Comparison of ENCODE assay signal across 9 cellular contexts in genomic region chr7:22488643-22489462, GRCh38. TPM values are rescaled to one million over a fixed set of nuclear protein-coding genes. Genes with fewer than 3 reads are reported as not detected.
DNase-seq lines count a peak whose midpoint lies in the region; ATAC-seq, FAIRE-seq and TF ChIP-seq lines count a peak whose summit lies in the region.
"Had no signal": no experiment of that assay in that cellular context is flagged by ENCODE, and none has a peak within 500 bp of the region (broad histone marks: within the 10 kb centered on the region; RNA-seq: fewer than 3 reads in every experiment).

No MANE protein-coding gene starts in this region.

- TF ChIP-seq CTCF in Caco-2 (IDR thresholded peaks at IDR 0.05; ENCODE audit: insufficient read depth in 1 of 2, low read depth in 1 of 2, low read length in 1 of 2, severe bottlenecking in 1 of 2, unreplicated experiment in 1 of 2), result peak; percentile 81 to 88
- peak; percentile 78 to 92 (median 89) for TF ChIP-seq CTCF in GM12878 (IDR thresholded peaks at IDR 0.05 in 2 of 3, conservative IDR thresholded peaks at IDR 0.05 in 1 of 3; ENCODE audit: control insufficient read depth in 2 of 3, extremely low read depth in 1 of 3, insufficient read depth in 1 of 3, low read depth in 3 of 3, low read length in 3 of 3)

- ATAC-seq in GM12878 (peak; percentile 91), HG02763 (IDR thresholded peaks at IDR 0.05; ENCODE audit: unreplicated experiment) (no peak)

- no peaks in the 10 kb centered on the region for H3K4me1 Mint-ChIP-seq in Caco-2 (ENCODE audit: low read depth, unreplicated experiment)
- peaks cover 23% of the 10 kb centered on the region for H3K4me1 Mint-ChIP-seq in T-helper 2 cell treated with Interferon-gamma antibody and Interleukin-4, amounts not matched to agents 5 μg/mL and 100 μg/mL, for 36 hours (ENCODE audit: low read depth)
- H3K4me1 Mint-ChIP-seq: activated naive CD4-positive, alpha-beta T cell treated with anti-CD3 and anti-CD28 coated beads, Interleukin-2, amount 50 U/mL, for 24 hours had no signal

- in situ Hi-C loops in GM23248 (cut with MboI) (loop anchor here (5.0 kb wide), 1 partner anchor 382 kb away; no protein-coding TSS in a partner anchor), GM12878 (cut with MboI) (loop anchor here (5.0 kb wide), 1 partner anchor 382 kb away; no protein-coding TSS in a partner anchor)

- no peaks in the 10 kb centered on the region for H3K36me3 ChIP-seq in Caco-2 (ENCODE audit: control insufficient read depth, insufficient read depth, low read length)
- H3K36me3 ChIP-seq in GM23248 (ENCODE audit: low read depth), result peaks cover 6% of the 10 kb centered on the region; the same call in 1 of the 2 replicates
- no peaks in the 10 kb centered on the region for H3K36me3 ChIP-seq in GM12878 (ENCODE audit: control insufficient read depth in 2 of 2, insufficient read depth in 2 of 2, low read length in 1 of 2)

- peak; percentile 47 for FAIRE-seq in GM12878 (lab: Jason Lieb, UNC)

- no peak overlapping the region for H3K27ac ChIP-seq in GM23248
- no peak overlapping the region for H3K27ac ChIP-seq in GM12878 (ENCODE audit: control insufficient read depth, insufficient read depth)

- H3K4me3 Mint-ChIP-seq in Caco-2 (ENCODE audit: unreplicated experiment), result no peak overlapping the region
- no peak overlapping the region for H3K4me3 Mint-ChIP-seq in T-helper 2 cell treated with Interferon-gamma antibody and Interleukin-4, amounts not matched to agents 5 μg/mL and 100 μg/mL, for 36 hours
- H3K4me3 Mint-ChIP-seq: activated naive CD4-positive, alpha-beta T cell treated with anti-CD3 and anti-CD28 coated beads, Interleukin-2, amount 50 U/mL, for 24 hours had no signal

- H3K4me1 ChIP-seq in Caco-2, result no peaks in the 10 kb centered on the region
- peaks cover 17% of the 10 kb centered on the region for H3K4me1 ChIP-seq in GM23248 (ENCODE audit: insufficient read depth)
- H3K4me1 ChIP-seq in GM12878 (ENCODE audit: control insufficient read depth, insufficient read depth, low read length), result no peaks in the 10 kb centered on the region

- H3K79me2 ChIP-seq in GM23248 (ENCODE audit: insufficient read depth) (no peaks in the 10 kb centered on the region), GM12878 (ENCODE audit: control insufficient read depth, insufficient read depth, low read length) (no peaks in the 10 kb centered on the region)

- POLR2A ChIA-PET in Caco-2 (lab: Charles Lee) (no interaction called here), GM12878 (lab: Charles Lee) (no interaction called here)

- RAD21 ChIA-PET in GM12878 (lab: Charles Lee; ENCODE audit: unreplicated experiment), result interaction anchor here (1.1 to 2.9 kb wide), 2 partner anchors 376 to 380 kb away, joined by 3 to 20 read pairs; no protein-coding TSS in a partner anchor

- no peaks in the 10 kb centered on the region for H3K27me3 Mint-ChIP-seq in Caco-2 (ENCODE audit: insufficient read depth, unreplicated experiment)
- H3K27me3 Mint-ChIP-seq in T-helper 2 cell treated with Interferon-gamma antibody and Interleukin-4, amounts not matched to agents 5 μg/mL and 100 μg/mL, for 36 hours (ENCODE audit: low read depth), result peaks cover 15% of the 10 kb centered on the region

- DNase-seq in Caco-2 (peak; percentile 67 to 80), GM23248 (peak; percentile 78), NCI-H1436 (lab: John Stamatoyannopoulos, UW) (peak; percentile 69), GM12878 (ENCODE audit: low read depth, low spot score) (peak; percentile 9), iPS-NIHi11 (ENCODE audit: low spot score) (peak; percentile 84)
- peak; percentile 37 for DNase-seq in T-helper 2 cell treated with Interferon-gamma antibody and Interleukin-4, amounts not matched to agents 5 μg/mL and 100 μg/mL, for 36 hours (ENCODE audit: low spot score)
- DNase-seq in stimulated activated CD4-positive, alpha-beta T cell treated with anti-CD3 and anti-CD28 coated beads, Interleukin-12 subunit alpha, Interleukin-12 subunit beta, amount 100 ng/mL, for 48 hours (ENCODE audit: low read depth in 2 of 3, low spot score in 1 of 3), result peak; percentile 23 to 68 (median 49)

- H3K9me3 ChIP-seq in Caco-2 (no peaks in the 10 kb centered on the region), GM23248 (ENCODE audit: low read depth) (no peaks in the 10 kb centered on the region), GM12878 (replicated peaks; ENCODE audit: control insufficient read depth, insufficient read depth, low read length) (no peaks in the 10 kb centered on the region; the same call in 2 of the 3 replicates)

- BruUV-seq in Caco-2 (replicated peaks; lab: Mats Ljungman, UMichigan) (no TSS peak), GM12878 (replicated peaks; lab: Mats Ljungman, UMichigan) (no TSS peak)

- H3K27ac Mint-ChIP-seq in Caco-2 (ENCODE audit: unreplicated experiment), result no peak overlapping the region
- no peak overlapping the region for H3K27ac Mint-ChIP-seq in T-helper 2 cell treated with Interferon-gamma antibody and Interleukin-4, amounts not matched to agents 5 μg/mL and 100 μg/mL, for 36 hours
- H3K27ac Mint-ChIP-seq: activated naive CD4-positive, alpha-beta T cell treated with anti-CD3 and anti-CD28 coated beads, Interleukin-2, amount 50 U/mL, for 24 hours had no signal

- H3K36me3 Mint-ChIP-seq in Caco-2 (ENCODE audit: insufficient read depth, unreplicated experiment), result no peaks in the 10 kb centered on the region
- no peaks in the 10 kb centered on the region for H3K36me3 Mint-ChIP-seq in T-helper 2 cell treated with Interferon-gamma antibody and Interleukin-4, amounts not matched to agents 5 μg/mL and 100 μg/mL, for 36 hours (ENCODE audit: low read depth)
- H3K36me3 Mint-ChIP-seq: activated naive CD4-positive, alpha-beta T cell treated with anti-CD3 and anti-CD28 coated beads, Interleukin-2, amount 50 U/mL, for 24 hours had no signal

- no peaks in the 10 kb centered on the region for H4K20me1 ChIP-seq in GM23248 (ENCODE audit: insufficient read depth)
- no peaks in the 10 kb centered on the region for H4K20me1 ChIP-seq in GM12878 (ENCODE audit: control insufficient read depth, insufficient read depth)

- H3F3A ChIP-seq in GM23248 (ENCODE audit: insufficient read depth), result 0 out of 2 replicates have a peak, but pooled peaks cover 10% of the 10 kb centered on the region

- peak; percentile 99 for TF ChIP-seq RAD21 in GM12878 (IDR thresholded peaks at IDR 0.05; ENCODE audit: insufficient read depth, low read depth, low read length)

- no peaks in the 10 kb centered on the region for H3K9me3 Mint-ChIP-seq in Caco-2 (ENCODE audit: unreplicated experiment)
- no peaks in the 10 kb centered on the region for H3K9me3 Mint-ChIP-seq in T-helper 2 cell treated with Interferon-gamma antibody and Interleukin-4, amounts not matched to agents 5 μg/mL and 100 μg/mL, for 36 hours
- H3K9me3 Mint-ChIP-seq: activated naive CD4-positive, alpha-beta T cell treated with anti-CD3 and anti-CD28 coated beads, Interleukin-2, amount 50 U/mL, for 24 hours had no signal

- no peak overlapping the region for H3K4me2 ChIP-seq in GM23248 (ENCODE audit: unreplicated experiment)
- H3K4me2 ChIP-seq in GM12878 (ENCODE audit: control insufficient read depth, insufficient read depth), result no peak overlapping the region

- no peak for TF ChIP-seq POLR2A in GM12878 (IDR thresholded peaks at IDR 0.05; ENCODE audit: low read depth, low read length)

- TF ChIP-seq EP300 in GM12878 (IDR thresholded peaks at IDR 0.05; ENCODE audit: borderline replicate concordance in 1 of 2, control insufficient read depth in 1 of 2, low read depth in 2 of 2, low read length in 2 of 2), result no peak

- SMC1A ChIA-PET in GM12878 (lab: Charles Lee; ENCODE audit: uncharacterized antibody, unreplicated experiment), result interaction anchor here (3.2 kb wide), 1 partner anchor 379 kb away, joined by 22 read pairs; no protein-coding TSS in a partner anchor

- WGBS in GM23248 (ENCODE audit: low coverage in 1 of 2, low lambda C conversion rate in 2 of 2, missing lambda C conversion rate in 2 of 2), 2 experiments, result 27 to 28% methylated on average over 10 of the region's 10 CpGs
- 5% methylated on average over 10 of the region's 10 CpGs for WGBS in GM12878 (ENCODE audit: insufficient coverage, insufficient replicate concordance, low lambda C conversion rate, missing lambda C conversion rate)

- H3K9me2 ChIP-seq in GM23248 (ENCODE audit: insufficient read depth), result no peaks in the 10 kb centered on the region

- no peaks in the 10 kb centered on the region for H3K27me3 ChIP-seq in Caco-2 (replicated peaks; ENCODE audit: control insufficient read depth, insufficient read depth, low read length)
- H3K27me3 ChIP-seq in GM23248 (replicated peaks; ENCODE audit: insufficient read depth), result no peaks in the 10 kb centered on the region
- H3K27me3 ChIP-seq in GM12878 (replicated peaks in 1 of 2; ENCODE audit: control insufficient read depth in 2 of 2, insufficient read depth in 2 of 2, low read length in 1 of 2), result no peaks in the 10 kb centered on the region; a peak in 1 of 4 replicates

- CTCF ChIA-PET in Caco-2 (lab: Charles Lee) (no interaction called here), GM12878 (lab: Yijun Ruan, JAX) (interaction anchor here (1.1 to 4.0 kb wide), 6 partner anchors 28 to 386 kb away, joined by 3 to 43 read pairs (median 6); no protein-coding TSS in a partner anchor)

- H2AFZ ChIP-seq in GM23248, result peak overlapping the region; percentile 43; the same call in 1 of the 2 replicates
- H2AFZ ChIP-seq in GM12878 (ENCODE audit: control insufficient read depth, low read depth, low read length), result no peak overlapping the region

- H3K4me3 ChIP-seq in Caco-2 (ENCODE audit: low read depth, low read length) (no peak overlapping the region), GM23248 (no peak overlapping the region), GM12878 (no peak overlapping the region)

- H3K9ac ChIP-seq in GM23248 (no peak overlapping the region), GM12878 (ENCODE audit: control insufficient read depth, insufficient read depth, low read length) (no peak overlapping the region)

- intact Hi-C loops in Caco-2 (cut with micrococcal nuclease; ENCODE audit: unreplicated experiment), result loop anchor here (1.0 to 5.0 kb wide), 4 partner anchors 132 to 386 kb away; partner anchors contain the start of gene RAPGEF5
- intact Hi-C loops in GM12878 (cut with micrococcal nuclease; ENCODE audit: unreplicated experiment), result loop anchor here (1.0 to 2.0 kb wide), 3 partner anchors 36 to 386 kb away; no protein-coding TSS in a partner anchor

RNA-seq across cellular contexts. Expression of gene STEAP1B, which starts 11.1 kb away (rescaled TPM):
- total RNA-seq in Caco-2 (2022) (1.7 TPM in 2 replicates), GM12878 (2014; rRNA removed) (not detected in 2 replicates), GM12878 (2014; rRNA removed; fragmentation: Illumina TruSeq; extraction: Trizol) (not detected in 2 replicates), GM12878 (2021) (not detected in 2 replicates)
- total RNA-seq in GM23248 (2014; rRNA removed; shearing (Covaris generic)), result 31.6 and 45.1 TPM in 2 replicates
- polyA plus RNA-seq in GM23248 (2016; fragmentation: Nextera tagmentation; extraction: Ambion mirVana) (24.9 and 27.7 TPM in 2 replicates), GM12878 (2011; rRNA removed) (not detected in 2 replicates), GM12878 (2014; fragmentation: Illumina TruSeq; extraction: Trizol) (not detected in 2 replicates), GM12878 (2014; fragmentation: Nextera tagmentation; extraction: Ambion mirVana) (not detected), GM12878 (2014; rRNA removed) (0.08 and 0.14 TPM in 2 replicates), GM12878 (2016; fragmentation: Nextera tagmentation; extraction: Ambion mirVana) (not detected)
- total RNA-seq in GM12878 (2013; cell fraction: nucleolus; rRNA removed), result not detected in 2 replicates
- not detected for polyA plus RNA-seq in GM12878 (2011; ENCODE audit: low read depth)
- not detected in 2 replicates for polyA plus RNA-seq in GM12878 (2011; cell fraction: cytosol; rRNA removed)
- not detected in 2 replicates for polyA plus RNA-seq in GM12878 (2011; cell fraction: nucleus; rRNA removed)
- polyA plus RNA-seq in GM12878 (2012), result not detected in 2 replicates
- polyA minus RNA-seq in GM12878 (2011; rRNA and poly(A)+ RNA removed), result not detected in 2 replicates
- not detected in 2 replicates for polyA minus RNA-seq in GM12878 (2011; cell fraction: cytosol; rRNA and poly(A)+ RNA removed)
- polyA minus RNA-seq in GM12878 (2011; cell fraction: nucleus; rRNA and poly(A)+ RNA removed), result not detected in 2 replicates

Comparison
In these comparisons a context has a peak if more than half of its experiments do, and no peak if none do; other contexts are left out.
1. DNase-seq: peak in every context shown above with its lines; median percentile 84 in iPS-NIHi11; 78 in GM23248; 74 in Caco-2; 69 in NCI-H1436; 49 in stimulated activated CD4-positive, alpha-beta T cell treated with anti-CD3 and anti-CD28 coated beads, Interleukin-12 subunit alpha, Interleukin-12 subunit beta, amount 100 ng/mL, for 48 hours; 37 in T-helper 2 cell treated with Interferon-gamma antibody and Interleukin-4, amounts not matched to agents 5 μg/mL and 100 μg/mL, for 36 hours; 9 in GM12878.
2. RNA of gene STEAP1B, which starts 11.1 kb away (total RNA-seq): 31.6 to 45.1 TPM in GM23248; 1.7 TPM in Caco-2 and not detected in GM12878; every median in the first group is over 10 times any median in the second.